16 cellular contexts compared by ENCODE assay signal in genomic region chr2:216583157-216583556, GRCh38. TPM values are rescaled to one million over a fixed set of nuclear protein-coding genes. Genes with fewer than 3 reads are reported as not detected.
A peak's percentile ranks its signal among the peaks of the same experiment; 100 is the strongest.
DNase-seq lines count a peak whose midpoint lies in the region; ATAC-seq and TF ChIP-seq lines count a peak whose summit lies in the region.
"Had no signal": no experiment of that assay in that cellular context is flagged by ENCODE, and none has a peak within 500 bp of the region (broad histone marks: within the 10 kb centered on the region; RNA-seq: fewer than 3 reads in every experiment).

No MANE protein-coding gene starts in this region.

- H3K18ac ChIP-seq in IMR-90 (ENCODE audit: low read depth, low read length), result 0 out of 2 replicates have a peak overlapping the region, but pooled peaks have one; percentile 6

- no peak overlapping the region for H2AK9ac ChIP-seq in IMR-90 (replicated peaks; ENCODE audit: low read depth, low read length, poor library complexity)

- 0% methylated on average over 5 of the region's 8 CpGs; no CpG with 5 or more reads in 1 of the 2 experiments for WGBS in IMR-90 (ENCODE audit: extremely low coverage in 2 of 2, insufficient read length in 1 of 2), 2 experiments

- H2AK5ac ChIP-seq in IMR-90 (ENCODE audit: low read depth, low read length), result peak overlapping the region; percentile 16; the same call in 1 of the 2 replicates

- peaks cover 10% of the 10 kb centered on the region for H3K4me1 ChIP-seq in IMR-90 (ENCODE audit: control insufficient read depth, insufficient read depth, low read length)

- CTCF ChIA-PET in BJ (lab: Yijun Ruan, JAX) (interaction anchor here (1.6 to 2.2 kb wide), 2 partner anchors 63 to 82 kb away, joined by 3 to 11 read pairs; no protein-coding TSS in a partner anchor), IMR-90 (lab: Yijun Ruan, JAX) (no interaction called here)

- no peak overlapping the region for H3K9ac ChIP-seq in IMR-90 (ENCODE audit: low read depth, low read length)
- H3K9ac ChIP-seq: BLaER1 treated with 17β-estradiol and CSF1 and Interleukin-3, amounts not matched to agents 10 nM and 100 nM had no signal

- in situ Hi-C loops in IMR-90 (cut with MboI; ENCODE audit: low sequenced_read_pairs), result no loop called here

- no peak overlapping the region for H3K4me3 ChIP-seq in BJ (ENCODE audit: low read depth, low read length)
- H3K4me3 ChIP-seq in IMR-90 (ENCODE audit: insufficient read depth, low read depth, low read length), result no peak overlapping the region
- H3K4me3 ChIP-seq in cardiac fibroblast (replicated peaks in 1 of 2; ENCODE audit: low read depth in 2 of 2, low read length in 2 of 2), result no peak overlapping the region
- H3K4me3 ChIP-seq: BLaER1 treated with 17β-estradiol and CSF1 and Interleukin-3, amounts not matched to agents 10 nM and 100 nM; tibial artery had no signal

- H3K4me2 ChIP-seq in IMR-90 (ENCODE audit: low read depth, low read length), result no peak overlapping the region

- 0 out of 2 replicates have a peak overlapping the region, but pooled peaks have one; percentile 23 for H2BK20ac ChIP-seq in IMR-90 (ENCODE audit: low read depth, low read length)

- no peaks in the 10 kb centered on the region for H4K20me1 ChIP-seq in IMR-90 (ENCODE audit: insufficient read depth, low read length)
- H4K20me1 ChIP-seq: BLaER1 treated with 17β-estradiol and CSF1 and Interleukin-3, amounts not matched to agents 10 nM and 100 nM had no signal

- no peak overlapping the region for H3K27ac ChIP-seq in IMR-90 (ENCODE audit: insufficient read depth, low read length)
- H3K27ac ChIP-seq: BLaER1 treated with 17β-estradiol and CSF1 and Interleukin-3, amounts not matched to agents 10 nM and 100 nM; tibial artery had no signal

- ATAC-seq in IMR-90 (ENCODE audit: low read depth), result peak; percentile 94
- no peak for ATAC-seq in GM18867 (IDR thresholded peaks at IDR 0.05; ENCODE audit: unreplicated experiment)
- ATAC-seq: activated CD4-positive, alpha-beta T cell treated with anti-CD3 and anti-CD28 coated beads for 36 hours; activated T-cell treated with anti-CD3 and anti-CD28 coated beads, Interleukin-2, amount 50 U/mL, for 4 hours had no signal

- POLR2A ChIA-PET in BJ (lab: Charles Lee) (no interaction called here), IMR-90 (lab: Charles Lee; ENCODE audit: unreplicated experiment) (no interaction called here)

- TF ChIP-seq RAD21 in IMR-90 (IDR thresholded peaks at IDR 0.05; ENCODE audit: low read length), result peak; percentile 38

- peak overlapping the region; percentile 36 for H2AFZ ChIP-seq in IMR-90 (replicated peaks; ENCODE audit: low read length, poor library complexity)

- H4K8ac ChIP-seq in IMR-90 (ENCODE audit: low read depth in 2 of 2, low read length in 2 of 2), result no peak overlapping the region

- no peak for TF ChIP-seq CTCF in BJ (IDR thresholded peaks at IDR 0.05; ENCODE audit: insufficient read depth, low read depth, low read length)
- TF ChIP-seq CTCF in IMR-90 (conservative IDR thresholded peaks at IDR 0.05; ENCODE audit: low read depth, low read length), result no peak
- no peak for TF ChIP-seq CTCF in cardiac fibroblast (IDR thresholded peaks at IDR 0.05; ENCODE audit: low read depth, low read length)
- no peak for TF ChIP-seq CTCF in GM20000 (IDR thresholded peaks at IDR 0.05; ENCODE audit: extremely low read depth, missing control alignments)

- peak overlapping the region; percentile 43; the same call in 1 of the 2 replicates for H2BK120ac ChIP-seq in IMR-90 (ENCODE audit: low read depth, low read length)

- DNase-seq in BJ (ENCODE audit: low read depth) (peak; percentile 64), IMR-90 (peak; percentile 99), cardiac fibroblast (ENCODE audit: low read depth in 2 of 2) (peak; percentile 28 to 52), kidney tubule cell (ENCODE audit: low spot score) (peak; percentile 67), HPDE6-E6E7 (ENCODE audit: extremely low spot score) (no peak), posterior vena cava (ENCODE audit: low spot score) (no peak), GM20000 (ENCODE audit: low spot score) (no peak)
- DNase-seq: activated CD4-positive, alpha-beta T cell treated with anti-CD3 and anti-CD28 coated beads for 36 hours; activated T-cell treated with anti-CD3 and anti-CD28 coated beads, Interleukin-2, amount 50 U/mL, for 4 hours; effector memory CD4-positive, alpha-beta T cell; KBM-7; NCI-H1105 treated with DMSO at 0.1 percent for 48 hours; NCI-H524 treated with DMSO at 0.1 percent for 48 hours; tibial artery had no signal

- no peaks in the 10 kb centered on the region for H3K9me3 ChIP-seq in IMR-90 (ENCODE audit: control insufficient read depth, insufficient read depth, low read length)
- H3K9me3 ChIP-seq: tibial artery had no signal

- H4K91ac ChIP-seq in IMR-90 (ENCODE audit: insufficient read depth, low read depth, low read length), result no peak overlapping the region

- no peak overlapping the region for H4K5ac ChIP-seq in IMR-90 (ENCODE audit: low read depth, low read length)

- H3K9me1 ChIP-seq in IMR-90 (ENCODE audit: insufficient read depth, low read length), result peaks cover 7% of the 10 kb centered on the region; the same call in 1 of the 2 replicates

- no peaks in the 10 kb centered on the region for H3K79me1 ChIP-seq in IMR-90 (ENCODE audit: low read depth in 1 of 2, low read length in 2 of 2)

- H2BK5ac ChIP-seq in IMR-90 (ENCODE audit: low read depth, low read length, poor library complexity, severe bottlenecking), result peak overlapping the region; percentile 34

- BruUV-seq in IMR-90 (replicated peaks; lab: Mats Ljungman, UMichigan), result no TSS peak

- H3K27me3 ChIP-seq in BJ (ENCODE audit: control insufficient read depth, insufficient read depth, low read length) (peaks cover 6% of the 10 kb centered on the region), IMR-90 (ENCODE audit: control insufficient read depth, insufficient read depth, low read length) (no peaks in the 10 kb centered on the region)
- H3K27me3 ChIP-seq: BLaER1 treated with 17β-estradiol and CSF1 and Interleukin-3, amounts not matched to agents 10 nM and 100 nM; tibial artery had no signal

- no peak overlapping the region for H3K56ac ChIP-seq in IMR-90 (ENCODE audit: extremely low read depth, insufficient read depth, low read length)

- dilution Hi-C loops in IMR-90 (cut with HindIII; ENCODE audit: low sequenced_read_pairs, unreplicated experiment), result no loop called here

- TF ChIP-seq POLR2A in IMR-90 (IDR thresholded peaks at IDR 0.05; ENCODE audit: low read depth, low read length), result no peak

- peak overlapping the region; percentile 30; the same call in 1 of the 2 replicates for H3K4ac ChIP-seq in IMR-90 (ENCODE audit: low read depth, low read length)

- 0 out of 2 replicates have a peak overlapping the region, but pooled peaks have one; percentile 32 for H3K14ac ChIP-seq in IMR-90 (replicated peaks; ENCODE audit: low read depth, low read length)

- H3K23ac ChIP-seq in IMR-90 (ENCODE audit: low read depth, low read length), result no peak overlapping the region

- intact Hi-C loops in IMR-90 (cut with micrococcal nuclease) (loop anchor here (1.0 kb wide), 1 partner anchor 48 kb away; no protein-coding TSS in a partner anchor), posterior vena cava (cut with DNase I) (no loop called here)

- 0 out of 3 replicates have a peak overlapping the region, but pooled peaks have one; percentile 1 for H2BK15ac ChIP-seq in IMR-90 (ENCODE audit: low read depth, low read length)

- H3K36me3 ChIP-seq in BJ (ENCODE audit: control insufficient read depth, insufficient read depth, low read length) (no peaks in the 10 kb centered on the region), IMR-90 (ENCODE audit: control insufficient read depth, insufficient read depth, low read length) (no peaks in the 10 kb centered on the region)
- H3K36me3 ChIP-seq: BLaER1 treated with 17β-estradiol and CSF1 and Interleukin-3, amounts not matched to agents 10 nM and 100 nM; tibial artery had no signal

TF ChIP-seq in IMR-90, 13 proteins besides CTCF, POLR2A, EP300 and RAD21:
- TF ChIP-seq NFE2L2 (IDR thresholded peaks at IDR 0.05; ENCODE audit: low read depth, low read length), result peak; percentile 69
- TF ChIP-seq FOS (IDR thresholded peaks at IDR 0.05; ENCODE audit: low read depth, low read length), result peak; percentile 80
- peak; percentile 18; the same call in 1 of the 2 replicates for TF ChIP-seq MAZ (IDR thresholded peaks at IDR 0.05; ENCODE audit: borderline replicate concordance, low read depth, low read length)
- TF ChIP-seq ELK1 (IDR thresholded peaks at IDR 0.05; ENCODE audit: borderline replicate concordance, low read depth, low read length), result no peak
- TF ChIP-seq MAFK (IDR thresholded peaks at IDR 0.05; ENCODE audit: low read depth, low read length), result peak; percentile 2; the same call in 1 of the 2 replicates
- TF ChIP-seq BHLHE40 (IDR thresholded peaks at IDR 0.05; ENCODE audit: low read depth, low read length), result peak; percentile 61; the same call in 1 of the 2 replicates
- TF ChIP-seq RCOR1 (IDR thresholded peaks at IDR 0.05; ENCODE audit: insufficient replicate concordance, low read length), result peak; percentile 78
- no peak for TF ChIP-seq CHD1 (IDR thresholded peaks at IDR 0.05; ENCODE audit: low read depth, low read length)
- TF ChIP-seq SMC3 (IDR thresholded peaks at IDR 0.05; ENCODE audit: low read depth, low read length), result peak; percentile 18
- TF ChIP-seq MXI1 (IDR thresholded peaks at IDR 0.05; ENCODE audit: borderline replicate concordance, low read depth, low read length), result no peak

RNA-seq across cellular contexts. Expression of gene IGFBP2, which starts 50.1 kb away (rescaled TPM):
- polyA plus RNA-seq in BJ (2011; rRNA removed) (122 and 142 TPM in 2 replicates), IMR-90 (2012; rRNA removed) (236 and 257 TPM in 2 replicates)
- 30.7 and 38.3 TPM in 2 replicates for polyA minus RNA-seq in BJ (2011; rRNA and poly(A)+ RNA removed)
- total RNA-seq in IMR-90 (2012; rRNA removed) (33.5 and 36.7 TPM in 2 replicates), posterior vena cava (10 to 100 TPM; 37.9 to 54.8 TPM)
- 205 and 355 TPM in 2 replicates for polyA plus RNA-seq in IMR-90 (2012; cell fraction: cytosol; rRNA removed)
- 73.3 and 119 TPM in 2 replicates for polyA plus RNA-seq in IMR-90 (2012; cell fraction: nucleus; rRNA removed; ENCODE audit: low replicate concordance)

Comparison
In these comparisons a context has a peak if more than half of its experiments do, and no peak if none do; other contexts are left out.
1. DNase-seq: peak in BJ (single experiment), IMR-90 (single experiment), cardiac fibroblast (2 of 2) and kidney tubule cell (single experiment); none in HPDE6-E6E7 (single experiment), posterior vena cava (single experiment) and GM20000 (single experiment).